21 cellular contexts compared by ENCODE assay signal in genomic region chr1:223512016-223512415, GRCh38.
A peak's percentile ranks its signal among the peaks of the same experiment; 100 is the strongest.
DNase-seq lines count a peak whose midpoint lies in the region; ATAC-seq, FAIRE-seq and TF ChIP-seq lines count a peak whose summit lies in the region.
"Had no signal": no experiment of that assay in that cellular context is flagged by ENCODE, and none has a peak within 500 bp of the region (broad histone marks: within the 10 kb centered on the region; RNA-seq: fewer than 3 reads in every experiment).

No MANE protein-coding gene starts in this region.

- H3K79me2 ChIP-seq in PC-3 (ENCODE audit: low read length): no peaks in the 10 kb centered on the region
- H3K79me2 ChIP-seq in trophoblast cell (ENCODE audit: control insufficient read depth, insufficient read depth, low read length, poor library complexity): no peaks in the 10 kb centered on the region

- H3K14ac ChIP-seq in trophoblast cell (ENCODE audit: low read length): no peak overlapping the region

- TF ChIP-seq CTCF in PC-3 (conservative IDR thresholded peaks at IDR 0.05; ENCODE audit: low read depth, low read length) (no peak), fibroblast of villous mesenchyme (IDR thresholded peaks at IDR 0.05; ENCODE audit: insufficient read depth, low read depth, low read length) (no peak)
- no peak for TF ChIP-seq CTCF in CD4-positive, alpha-beta T cell (IDR thresholded peaks at IDR 0.05)

- DNase-seq in ELR (ENCODE audit: low read depth) (peak; percentile 15), PC-3 (peak; percentile 40), fibroblast of villous mesenchyme (ENCODE audit: low read depth) (peak; percentile 3), trophoblast cell (peak; percentile 81 to 89), frontal cortex (ENCODE audit: low spot score in 2 of 2) (no peak)
- DNase-seq in CD4-positive, alpha-beta T cell: no peak
- DNase-seq: CD8-positive, alpha-beta memory T cell; COR-L47; DMS 273 treated with DMSO at 0.1 percent for 48 hours; DMS53; DND-41; EL; HCEC 1CT had no signal

- no peaks in the 10 kb centered on the region for H3K4me1 ChIP-seq in PC-3 (ENCODE audit: insufficient read depth, low read length)
- H3K4me1 ChIP-seq in trophoblast cell (ENCODE audit: control insufficient read depth in 1 of 2, insufficient read depth in 2 of 2, low read length in 2 of 2): no peaks in the 10 kb centered on the region

- POLR2A ChIA-PET in PC-3 (lab: Charles Lee; ENCODE audit: unreplicated experiment): no interaction called here
- POLR2A ChIA-PET in CD4-positive, alpha-beta T cell (lab: Charles Lee): no interaction called here

- H3K4me2 ChIP-seq in PC-3 (ENCODE audit: low read length) (no peak overlapping the region), trophoblast cell (ENCODE audit: low read length) (no peak overlapping the region)
- H3K4me2 ChIP-seq: BLaER1 treated with 17β-estradiol and CSF1 and Interleukin-3, amounts not matched to agents 10 nM and 100 nM; GM23338 had no signal

- H3K36me3 ChIP-seq in PC-3 (ENCODE audit: low read depth, low read length): no peaks in the 10 kb centered on the region
- no peaks in the 10 kb centered on the region for H3K36me3 ChIP-seq in trophoblast cell (ENCODE audit: control insufficient read depth in 1 of 2, insufficient read depth in 2 of 2, low read length in 2 of 2)
- H3K36me3 ChIP-seq: BLaER1 treated with 17β-estradiol and CSF1 and Interleukin-3, amounts not matched to agents 10 nM and 100 nM had no signal

- H3K4me1 Mint-ChIP-seq in CD4-positive, alpha-beta T cell (ENCODE audit: low read depth): peaks cover 57% of the 10 kb centered on the region
- H3K4me1 Mint-ChIP-seq: B cell had no signal

- no peaks in the 10 kb centered on the region for H3K27me3 Mint-ChIP-seq in CD4-positive, alpha-beta T cell

- H3K4me3 ChIP-seq in PC-3 (ENCODE audit: low read length) (no peak overlapping the region), fibroblast of villous mesenchyme (ENCODE audit: low read depth, low read length) (no peak overlapping the region), trophoblast cell (ENCODE audit: low read depth, low read length) (no peak overlapping the region)
- H3K4me3 ChIP-seq: BLaER1 treated with 17β-estradiol and CSF1 and Interleukin-3, amounts not matched to agents 10 nM and 100 nM; GM23338 had no signal

- H3K27me3 ChIP-seq in PC-3 (ENCODE audit: low read length) (no peaks in the 10 kb centered on the region), trophoblast cell (ENCODE audit: insufficient read depth, low read length) (no peaks in the 10 kb centered on the region)
- H3K27me3 ChIP-seq in CD4-positive, alpha-beta T cell (ENCODE audit: control insufficient read depth, insufficient read depth, low read length): no peaks in the 10 kb centered on the region
- H3K27me3 ChIP-seq: BLaER1 treated with 17β-estradiol and CSF1 and Interleukin-3, amounts not matched to agents 10 nM and 100 nM had no signal

- H4K12ac ChIP-seq in trophoblast cell (ENCODE audit: low read depth, low read length): no peak overlapping the region

- no CpG with 5 or more reads among the region's 6 CpGs for WGBS in trophoblast cell (ENCODE audit: extremely low coverage, insufficient coverage, insufficient read length)

- no peak overlapping the region for H3K23ac ChIP-seq in trophoblast cell (ENCODE audit: low read length)

- H3K9ac ChIP-seq in PC-3 (ENCODE audit: low read length) (no peak overlapping the region), trophoblast cell (ENCODE audit: low read length) (no peak overlapping the region)
- H3K9ac ChIP-seq: BLaER1 treated with 17β-estradiol and CSF1 and Interleukin-3, amounts not matched to agents 10 nM and 100 nM had no signal

- H2BK12ac ChIP-seq in trophoblast cell (ENCODE audit: low read length): no peak overlapping the region

- no peak overlapping the region for H3K4me3 Mint-ChIP-seq in CD4-positive, alpha-beta T cell
- H3K4me3 Mint-ChIP-seq: B cell; CD8-positive, alpha-beta memory T cell; GM23338 had no signal

- CTCF ChIA-PET in PC-3 (lab: Charles Lee): no interaction called here
- CTCF ChIA-PET in CD4-positive, alpha-beta T cell (lab: Charles Lee): no interaction called here

- FAIRE-seq in frontal cortex (lab: Jason Lieb, UNC): no peak
- FAIRE-seq: G401.6, GM12891, H54 had no signal

- no peak overlapping the region for H3K27ac Mint-ChIP-seq in CD4-positive, alpha-beta T cell
- H3K27ac Mint-ChIP-seq: B cell; CD8-positive, alpha-beta memory T cell; GM23338 had no signal

- intact Hi-C loops in PC-3 (cut with micrococcal nuclease): no loop called here
- intact Hi-C loops in CD4-positive, alpha-beta T cell (cut with DNase I, micrococcal nuclease): no loop called here

- ATAC-seq in PC-3: no peak
- no peak for ATAC-seq in HG03039 (IDR thresholded peaks at IDR 0.05; ENCODE audit: unreplicated experiment)
- ATAC-seq in CD4-positive, alpha-beta T cell (ENCODE audit: poor library complexity): no peak
- ATAC-seq: GM23338 had no signal

- no peak overlapping the region for H2BK5ac ChIP-seq in trophoblast cell (ENCODE audit: low read depth, low read length, poor library complexity)

- no peak overlapping the region for H3K4ac ChIP-seq in trophoblast cell (ENCODE audit: low read depth, low read length)

- H3K9me3 ChIP-seq in PC-3 (ENCODE audit: low read length) (no peaks in the 10 kb centered on the region), trophoblast cell (ENCODE audit: insufficient read depth, low read depth, low read length) (peaks cover 7% of the 10 kb centered on the region)
- H3K9me3 ChIP-seq in CD4-positive, alpha-beta T cell (ENCODE audit: control insufficient read depth, low read length): no peaks in the 10 kb centered on the region

- no peak overlapping the region for H4K91ac ChIP-seq in trophoblast cell (ENCODE audit: low read depth, low read length)

- no peak overlapping the region for H4K8ac ChIP-seq in trophoblast cell (ENCODE audit: low read depth, low read length)

- no peak overlapping the region for H2AFZ ChIP-seq in PC-3 (ENCODE audit: low read length)
- H2AFZ ChIP-seq in trophoblast cell (ENCODE audit: insufficient read depth, low read length, poor library complexity): no peak overlapping the region
- H2AFZ ChIP-seq: GM23338 had no signal

- H3K79me1 ChIP-seq in trophoblast cell (ENCODE audit: low read length): no peaks in the 10 kb centered on the region

- H3K9me2 ChIP-seq in PC-3 (replicated peaks; ENCODE audit: low read length): no peaks in the 10 kb centered on the region

- H2BK120ac ChIP-seq in trophoblast cell (ENCODE audit: insufficient read depth, low read length, poor library complexity): no peak overlapping the region

- no peak overlapping the region for H3K27ac ChIP-seq in PC-3 (ENCODE audit: low read length)
- no peak overlapping the region for H3K27ac ChIP-seq in trophoblast cell (ENCODE audit: low read depth, low read length)
- H3K27ac ChIP-seq in CD4-positive, alpha-beta T cell (ENCODE audit: low read depth, low read length): no peak overlapping the region
- H3K27ac ChIP-seq: BLaER1 treated with 17β-estradiol and CSF1 and Interleukin-3, amounts not matched to agents 10 nM and 100 nM; HL-60 had no signal

- H3K36me3 Mint-ChIP-seq in CD4-positive, alpha-beta T cell (ENCODE audit: low read depth): no peaks in the 10 kb centered on the region
- H3K36me3 Mint-ChIP-seq: CD8-positive, alpha-beta memory T cell had no signal

- H3F3A ChIP-seq in PC-3 (ENCODE audit: low read length, unreplicated experiment): no peaks in the 10 kb centered on the region

- H3K18ac ChIP-seq in trophoblast cell (ENCODE audit: low read length): no peak overlapping the region

- no TSS peak for BruUV-seq in PC-3 (replicated peaks; lab: Mats Ljungman, UMichigan)

- no peaks in the 10 kb centered on the region for H3K9me3 Mint-ChIP-seq in CD4-positive, alpha-beta T cell

- H2AK5ac ChIP-seq in trophoblast cell (ENCODE audit: low read length): no peak overlapping the region

- H4K20me1 ChIP-seq in PC-3 (ENCODE audit: low read length): no peaks in the 10 kb centered on the region
- H4K20me1 ChIP-seq: BLaER1 treated with 17β-estradiol and CSF1 and Interleukin-3, amounts not matched to agents 10 nM and 100 nM had no signal

Comparison
In these comparisons a context has a peak if more than half of its experiments do, and no peak if none do; other contexts are left out.
1. DNase-seq: peak in ELR (single experiment), PC-3 (single experiment), fibroblast of villous mesenchyme (single experiment) and trophoblast cell (2 of 2); none in CD4-positive, alpha-beta T cell (0 of 10) and frontal cortex (0 of 2).